In the genomic region with DNA sequence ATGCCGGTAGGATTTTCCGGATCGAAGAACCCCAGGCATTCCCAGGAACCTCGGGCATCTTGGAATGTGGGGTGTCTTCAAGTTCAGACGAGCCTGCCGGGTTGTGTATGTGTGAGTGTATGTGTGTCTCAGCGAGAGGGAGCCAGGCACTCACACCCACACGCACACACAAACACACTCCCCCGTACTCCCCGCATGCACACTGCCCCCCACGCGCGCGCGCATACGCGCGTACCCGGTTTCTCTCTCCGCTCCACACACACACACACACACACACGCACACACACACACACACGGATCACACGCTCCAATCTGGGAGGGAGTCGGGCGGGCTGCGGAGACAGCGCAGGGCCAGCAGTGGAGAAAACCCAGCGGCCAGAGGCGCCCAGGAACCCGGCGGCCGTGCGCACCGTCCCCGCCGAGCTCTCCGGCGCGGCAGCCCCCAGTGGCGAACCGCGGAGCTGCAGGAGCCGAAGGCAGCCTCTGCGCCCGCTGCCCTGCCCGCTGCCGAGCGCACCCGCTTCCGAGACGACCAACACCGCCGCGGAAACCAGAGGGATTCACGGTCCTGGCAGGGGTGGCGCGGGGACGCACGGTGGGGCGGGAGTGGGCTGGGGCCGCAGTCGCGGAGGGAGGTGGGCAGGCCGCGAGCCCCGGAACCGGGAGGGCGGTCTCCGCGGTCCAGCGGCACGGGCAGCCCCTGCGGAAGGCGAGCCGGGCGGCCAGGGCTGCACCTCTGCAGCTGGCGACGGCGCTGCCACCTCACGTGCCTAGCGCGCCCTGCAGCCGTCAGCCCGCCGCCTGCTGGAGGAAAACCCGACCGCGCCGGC, we compare ENCODE assay signal across 8 cellular contexts. TPM values are rescaled to one million over a fixed set of nuclear protein-coding genes. Genes with fewer than 3 reads are reported as not detected.
DNase-seq lines count a peak whose midpoint lies in the region; ATAC-seq and TF ChIP-seq lines count a peak whose summit lies in the region.

Gene LRFN2 (minus strand): TSS at position 125 of the 830 bp plus-strand sequence.

- H3K4me3 ChIP-seq in vagina: peak within 1 kb of the TSS; percentile 38 to 60

- H3K4me1 ChIP-seq in vagina: peaks cover 13% of the 10 kb centered on the region

- no peak for TF ChIP-seq POLR2A in vagina (IDR thresholded peaks at IDR 0.05)

- ATAC-seq in GM19468 (IDR thresholded peaks at IDR 0.05; ENCODE audit: extremely low read depth, unreplicated experiment): peak; percentile 67

- DNase-seq in CD1c-positive myeloid dendritic cell (ENCODE audit: extremely low spot score) (peak; percentile 66), Kasumi-1 (lab: John Stamatoyannopoulos, UW) (peak; percentile 35 to 50), SW 1271 (lab: John Stamatoyannopoulos, UW) (peak; percentile 37 to 61), anterior cingulate cortex (lab: John Stamatoyannopoulos, UW) (peak in 57 of 58 donors; percentile 31 to 92 (median 66)), hepatic stellate cell (ENCODE audit: low spot score) (peak; percentile 76), retina (peak; percentile 93), vagina (ENCODE audit: extremely low spot score in 2 of 2) (no peak)

- H3K36me3 ChIP-seq in vagina: no peaks in the 10 kb centered on the region

- peak; percentile 4 to 44 (median 41) for TF ChIP-seq CTCF in vagina (IDR thresholded peaks at IDR 0.05)

- no peaks in the 10 kb centered on the region for H3K27me3 ChIP-seq in vagina

- no peak within 1 kb of the TSS for H3K27ac ChIP-seq in vagina

- H3K9me3 ChIP-seq in vagina: no peaks in the 10 kb centered on the region

- intact Hi-C loops in vagina (cut with DNase I): no loop called here

RNA-seq across cellular contexts. Expression of gene LRFN2, which starts in this region (rescaled TPM):
- not detected for total RNA-seq in vagina

Comparison
In these comparisons a context has a peak if more than half of its experiments do, and no peak if none do; other contexts are left out.
1. DNase-seq: peak in CD1c-positive myeloid dendritic cell (single experiment), Kasumi-1 (2 of 2), SW 1271 (2 of 2), anterior cingulate cortex (57 of 58), hepatic stellate cell (single experiment) and retina (single experiment); none in vagina (0 of 2).